In the genomic region with DNA sequence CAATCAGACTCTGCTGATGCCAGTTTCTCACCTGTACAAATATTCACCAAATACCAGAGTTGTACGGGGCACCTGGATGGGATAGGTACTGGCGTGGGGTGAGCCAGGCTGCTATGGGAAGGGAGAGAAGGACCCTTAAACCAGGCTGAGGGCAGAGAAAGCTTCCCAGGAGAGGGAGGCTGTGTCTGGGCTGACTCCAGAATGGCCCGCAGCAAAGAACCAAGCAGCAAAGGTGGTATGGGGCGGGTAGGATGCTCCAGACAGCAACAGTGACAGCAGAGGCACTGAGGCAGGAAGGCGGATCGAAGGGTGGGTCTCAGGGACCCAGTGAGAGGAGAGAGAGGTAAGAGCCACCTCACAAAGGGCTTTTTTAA, we compare ENCODE assay signal across 14 cellular contexts.
DNase-seq lines count a peak whose midpoint lies in the region; ATAC-seq and TF ChIP-seq lines count a peak whose summit lies in the region.
"Had no signal": no experiment of that assay in that cellular context is flagged by ENCODE, and none has a peak within 500 bp of the region (broad histone marks: within the 10 kb centered on the region; RNA-seq: fewer than 3 reads in every experiment).

No MANE protein-coding gene starts in this region.

- H3K4me1 Mint-ChIP-seq in T-helper 17 cell: peaks cover 11% of the 10 kb centered on the region

- no peak overlapping the region for H3K4me3 Mint-ChIP-seq in T-helper 17 cell
- H3K4me3 Mint-ChIP-seq: naive B cell had no signal

- H3K9me2 ChIP-seq in SK-N-SH: no peaks in the 10 kb centered on the region

- no peak for TF ChIP-seq RAD21 in SK-N-SH (IDR thresholded peaks at IDR 0.05; ENCODE audit: low read length)

- H3K4me1 ChIP-seq in SK-N-SH (ENCODE audit: control insufficient read depth in 1 of 2, insufficient read depth in 2 of 2, low read depth in 1 of 2, low read length in 1 of 2): peaks cover 28 to 47% of the 10 kb centered on the region in 2 experiments
- peaks cover 43% of the 10 kb centered on the region for H3K4me1 ChIP-seq in skeletal muscle satellite cell (ENCODE audit: control insufficient read depth, insufficient read depth, low read length)
- H3K4me1 ChIP-seq: HAP-1 had no signal

- H4K20me1 ChIP-seq in SK-N-SH (ENCODE audit: insufficient read depth): no peaks in the 10 kb centered on the region

- H3K9me3 ChIP-seq in SK-N-SH: no peaks in the 10 kb centered on the region
- H3K9me3 ChIP-seq in T-helper 17 cell (ENCODE audit: control insufficient read depth, low read length, poor library complexity, severe bottlenecking): no peaks in the 10 kb centered on the region
- H3K9me3 ChIP-seq in skeletal muscle satellite cell (replicated peaks; ENCODE audit: low read length): no peaks in the 10 kb centered on the region
- H3K9me3 ChIP-seq: HAP-1, right atrium auricular region, suprapubic skin had no signal

- CTCF ChIA-PET in SK-N-SH (lab: Yijun Ruan, JAX): no interaction called here

- H3K27ac ChIP-seq in SK-N-SH (ENCODE audit: low read depth in 2 of 2, low read length in 1 of 2) (peak overlapping the region; percentile 53 to 99; a peak in 3 of 4 replicates), epithelial cell of prostate (peak overlapping the region; percentile 76)
- H3K27ac ChIP-seq: 22Rv1, suprapubic skin had no signal

- no peak for TF ChIP-seq EP300 in SK-N-SH (IDR thresholded peaks at IDR 0.05; ENCODE audit: borderline replicate concordance in 1 of 2, low read depth in 1 of 2, low read length in 1 of 2)

- H3K4me3 ChIP-seq in SK-N-SH (ENCODE audit: low read depth in 2 of 2, low read length in 1 of 2) (no peak overlapping the region), skeletal muscle satellite cell (ENCODE audit: low read length) (no peak overlapping the region)
- H3K4me3 ChIP-seq: HAP-1, right atrium auricular region, suprapubic skin had no signal

- peaks cover 0 to 5% of the 10 kb centered on the region in 2 experiments for H3K36me3 ChIP-seq in SK-N-SH (replicated peaks in 1 of 2; ENCODE audit: control insufficient read depth in 1 of 2, insufficient read depth in 2 of 2, low read length in 1 of 2)
- no peaks in the 10 kb centered on the region for H3K36me3 ChIP-seq in skeletal muscle satellite cell (ENCODE audit: insufficient read depth, low read length)
- H3K36me3 ChIP-seq: HAP-1, suprapubic skin had no signal

- 88% methylated on average over 4 of the region's 6 CpGs for WGBS in SK-N-SH (ENCODE audit: low lambda C conversion rate)

- H3K9ac ChIP-seq in SK-N-SH (peak overlapping the region; percentile 38; the same call in 1 of the 2 replicates), skeletal muscle satellite cell (ENCODE audit: low read depth, low read length) (no peak overlapping the region)

- no peak overlapping the region for H2AFZ ChIP-seq in SK-N-SH (ENCODE audit: low read depth)

- H3K27me3 Mint-ChIP-seq in T-helper 17 cell: no peaks in the 10 kb centered on the region
- H3K27me3 Mint-ChIP-seq: naive B cell had no signal

- H3K4me2 ChIP-seq in SK-N-SH (peak overlapping the region; percentile 20; the same call in 1 of the 2 replicates), skeletal muscle satellite cell (ENCODE audit: low read length) (peak overlapping the region; percentile 10)

- no peaks in the 10 kb centered on the region for H3K27me3 ChIP-seq in SK-N-SH (ENCODE audit: insufficient read depth)
- H3K27me3 ChIP-seq in skeletal muscle satellite cell (ENCODE audit: control insufficient read depth, insufficient read depth, low read length): no peaks in the 10 kb centered on the region
- H3K27me3 ChIP-seq: right atrium auricular region, suprapubic skin had no signal

- peaks cover 41% of the 10 kb centered on the region for H3F3A ChIP-seq in SK-N-SH (replicated peaks; ENCODE audit: insufficient read depth)

- POLR2A ChIA-PET in SK-N-SH (lab: Yijun Ruan, JAX): no interaction called here

- H3K36me3 Mint-ChIP-seq in T-helper 17 cell (ENCODE audit: low read depth): peaks cover 11% of the 10 kb centered on the region

- no peaks in the 10 kb centered on the region; the same call in 1 of the 2 replicates for H3K79me2 ChIP-seq in SK-N-SH (ENCODE audit: insufficient read depth)

- TF ChIP-seq CTCF in SK-N-SH (IDR thresholded peaks at IDR 0.05): no peak

- H3K27ac Mint-ChIP-seq in T-helper 17 cell: peak overlapping the region; percentile 84

- ATAC-seq in SK-N-SH treated with all-trans-retinoic acid at 6 μM for 48 hours: no peak; the same call in 2 of the 3 replicates
- ATAC-seq in T-helper 17 cell: no peak
- ATAC-seq in HG02623 (IDR thresholded peaks at IDR 0.05; ENCODE audit: unreplicated experiment): no peak
- ATAC-seq in HG03521 (IDR thresholded peaks at IDR 0.05; ENCODE audit: unreplicated experiment): no peak

- DNase-seq in SK-N-SH (no peak), T-helper 17 cell (no peak), epithelial cell of prostate (ENCODE audit: low read depth, low spot score) (no peak), NCI-H1048 (lab: John Stamatoyannopoulos, UW) (no peak)
- DNase-seq: naive B cell, NCI-H2227 treated with DMSO at 0.1 percent for 48 hours had no signal

TF ChIP-seq in SK-N-SH, 30 proteins besides CTCF, POLR2A, EP300 and RAD21 (continues in another document):
- TF ChIP-seq, protein P1, sequence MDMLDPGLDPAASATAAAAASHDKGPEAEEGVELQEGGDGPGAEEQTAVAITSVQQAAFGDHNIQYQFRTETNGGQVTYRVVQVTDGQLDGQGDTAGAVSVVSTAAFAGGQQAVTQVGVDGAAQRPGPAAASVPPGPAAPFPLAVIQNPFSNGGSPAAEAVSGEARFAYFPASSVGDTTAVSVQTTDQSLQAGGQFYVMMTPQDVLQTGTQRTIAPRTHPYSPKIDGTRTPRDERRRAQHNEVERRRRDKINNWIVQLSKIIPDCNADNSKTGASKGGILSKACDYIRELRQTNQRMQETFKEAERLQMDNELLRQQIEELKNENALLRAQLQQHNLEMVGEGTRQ (IDR thresholded peaks at IDR 0.05; ENCODE audit: borderline replicate concordance, low read depth, low read length): no peak
- TF ChIP-seq NFIC (IDR thresholded peaks at IDR 0.05; ENCODE audit: borderline replicate concordance): no peak
- TF ChIP-seq, protein P2, sequence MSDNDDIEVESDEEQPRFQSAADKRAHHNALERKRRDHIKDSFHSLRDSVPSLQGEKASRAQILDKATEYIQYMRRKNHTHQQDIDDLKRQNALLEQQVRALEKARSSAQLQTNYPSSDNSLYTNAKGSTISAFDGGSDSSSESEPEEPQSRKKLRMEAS (IDR thresholded peaks at IDR 0.05; ENCODE audit: low read depth): no peak
- TF ChIP-seq JUND (IDR thresholded peaks at IDR 0.05): no peak
- TF ChIP-seq TAF1 (IDR thresholded peaks at IDR 0.05; ENCODE audit: borderline replicate concordance, low read depth, low read length): no peak
- TF ChIP-seq TEAD4 (IDR thresholded peaks at IDR 0.05; ENCODE audit: borderline replicate concordance, insufficient read depth): no peak
- TF ChIP-seq ELF1 (IDR thresholded peaks at IDR 0.05): no peak
- no peak for TF ChIP-seq RCOR1 (IDR thresholded peaks at IDR 0.05; ENCODE audit: low read length)
- no peak for TF ChIP-seq MXI1 (IDR thresholded peaks at IDR 0.05; ENCODE audit: low read depth, low read length)
- TF ChIP-seq, protein P3, sequence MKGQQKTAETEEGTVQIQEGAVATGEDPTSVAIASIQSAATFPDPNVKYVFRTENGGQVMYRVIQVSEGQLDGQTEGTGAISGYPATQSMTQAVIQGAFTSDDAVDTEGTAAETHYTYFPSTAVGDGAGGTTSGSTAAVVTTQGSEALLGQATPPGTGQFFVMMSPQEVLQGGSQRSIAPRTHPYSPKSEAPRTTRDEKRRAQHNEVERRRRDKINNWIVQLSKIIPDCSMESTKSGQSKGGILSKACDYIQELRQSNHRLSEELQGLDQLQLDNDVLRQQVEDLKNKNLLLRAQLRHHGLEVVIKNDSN (IDR thresholded peaks at IDR 0.05; ENCODE audit: borderline replicate concordance, low read depth): no peak
- no peak for TF ChIP-seq SMC3 (IDR thresholded peaks at IDR 0.05; ENCODE audit: low read depth, low read length)
- no peak for TF ChIP-seq RXRA (IDR thresholded peaks at IDR 0.05; ENCODE audit: borderline replicate concordance, low read depth)

TF ChIP-seq in SK-N-SH treated with all-trans-retinoic acid at 6 μM for 48 hours, 23 proteins besides CTCF, POLR2A, EP300 and RAD21:
- no peak for TF ChIP-seq ESRRG (CRISPR knock-in tag; IDR thresholded peaks at IDR 0.05)
- no peak for TF ChIP-seq GLIS3 (CRISPR knock-in tag; IDR thresholded peaks at IDR 0.05)
- no peak for TF ChIP-seq TCF4 (CRISPR knock-in tag; IDR thresholded peaks at IDR 0.05; ENCODE audit: borderline replicate concordance)
- no peak for TF ChIP-seq ZC3H10 (CRISPR knock-in tag; IDR thresholded peaks at IDR 0.05)
- TF ChIP-seq SNAI2 (CRISPR knock-in tag; IDR thresholded peaks at IDR 0.05): no peak
- TF ChIP-seq ZNF565 (CRISPR knock-in tag; conservative IDR thresholded peaks at IDR 0.05; ENCODE audit: low read depth): no peak
- no peak for TF ChIP-seq ZNF8 (CRISPR knock-in tag; IDR thresholded peaks at IDR 0.05)
